Comparison of ENCODE assay signal across 23 cellular contexts in genomic region chr20:10986586-10986985, GRCh38.
DNase-seq lines count a peak whose midpoint lies in the region; ATAC-seq, FAIRE-seq and TF ChIP-seq lines count a peak whose summit lies in the region.
"Had no signal": no experiment of that assay in that cellular context is flagged by ENCODE, and none has a peak within 500 bp of the region (broad histone marks: within the 10 kb centered on the region; RNA-seq: fewer than 3 reads in every experiment).

No MANE protein-coding gene starts in this region.

- no peak overlapping the region for H2BK120ac ChIP-seq in IMR-90 (ENCODE audit: low read depth, low read length)
- H2BK120ac ChIP-seq in trophoblast cell (ENCODE audit: insufficient read depth, low read length, poor library complexity): no peak overlapping the region

- dilution Hi-C loops in IMR-90 (cut with HindIII; ENCODE audit: low sequenced_read_pairs, unreplicated experiment): no loop called here

- POLR2A ChIA-PET in IMR-90 (lab: Charles Lee; ENCODE audit: unreplicated experiment): no interaction called here

- no peaks in the 10 kb centered on the region for H3K27me3 ChIP-seq in IMR-90 (ENCODE audit: control insufficient read depth, insufficient read depth, low read length)
- H3K27me3 ChIP-seq in trophoblast cell (ENCODE audit: insufficient read depth, low read length): no peaks in the 10 kb centered on the region

- H3K4me1 ChIP-seq in IMR-90 (ENCODE audit: control insufficient read depth, insufficient read depth, low read length) (peaks cover 4% of the 10 kb centered on the region), trophoblast cell (ENCODE audit: control insufficient read depth in 1 of 2, insufficient read depth in 2 of 2, low read length in 2 of 2) (no peaks in the 10 kb centered on the region), kidney (ENCODE audit: control insufficient read depth in 1 of 2, insufficient read depth in 1 of 2, low read depth in 1 of 2, low read length in 2 of 2) (no peaks in the 10 kb centered on the region)

- H2BK5ac ChIP-seq in IMR-90 (ENCODE audit: low read depth, low read length, poor library complexity, severe bottlenecking): no peak overlapping the region
- no peak overlapping the region for H2BK5ac ChIP-seq in trophoblast cell (ENCODE audit: low read depth, low read length, poor library complexity)

- no peaks in the 10 kb centered on the region for H3K79me2 ChIP-seq in trophoblast cell (ENCODE audit: control insufficient read depth, insufficient read depth, low read length, poor library complexity)

- CTCF ChIA-PET in IMR-90 (lab: Yijun Ruan, JAX): interaction anchor here (1.1 kb wide), 1 partner anchor 17 kb away, joined by 3 read pairs; no protein-coding TSS in a partner anchor

- no peaks in the 10 kb centered on the region for H3K9me3 ChIP-seq in IMR-90 (ENCODE audit: control insufficient read depth, insufficient read depth, low read length)
- no peaks in the 10 kb centered on the region for H3K9me3 ChIP-seq in trophoblast cell (ENCODE audit: insufficient read depth, low read depth, low read length)
- no peaks in the 10 kb centered on the region for H3K9me3 ChIP-seq in kidney (ENCODE audit: control insufficient read depth in 1 of 2, low read length in 2 of 2)

- no peak overlapping the region for H3K4me2 ChIP-seq in IMR-90 (ENCODE audit: low read depth, low read length)
- no peak overlapping the region for H3K4me2 ChIP-seq in trophoblast cell (ENCODE audit: low read length)
- H3K4me2 ChIP-seq: smooth muscle cell had no signal

- TF ChIP-seq CTCF in IMR-90 (conservative IDR thresholded peaks at IDR 0.05; ENCODE audit: low read depth, low read length) (no peak), astrocyte of the spinal cord (IDR thresholded peaks at IDR 0.05; ENCODE audit: low read depth, low read length) (no peak), fibroblast of the aortic adventitia (IDR thresholded peaks at IDR 0.05; ENCODE audit: insufficient read depth, low read length) (no peak), kidney (IDR thresholded peaks at IDR 0.05; ENCODE audit: borderline replicate concordance, extremely low read depth, insufficient read depth) (no peak)

- no peak overlapping the region for H3K4me3 ChIP-seq in IMR-90 (ENCODE audit: insufficient read depth, low read depth, low read length)
- no peak overlapping the region for H3K4me3 ChIP-seq in astrocyte of the spinal cord (ENCODE audit: low read depth, low read length)
- no peak overlapping the region for H3K4me3 ChIP-seq in fibroblast of the aortic adventitia (ENCODE audit: low read depth, low read length)
- H3K4me3 ChIP-seq in skeletal muscle cell (ENCODE audit: low read depth, low read length): no peak overlapping the region
- no peak overlapping the region for H3K4me3 ChIP-seq in trophoblast cell (ENCODE audit: low read depth, low read length)
- H3K4me3 ChIP-seq in kidney (ENCODE audit: low read length in 2 of 2): no peak overlapping the region
- H3K4me3 ChIP-seq: smooth muscle cell had no signal

- H3K9ac ChIP-seq in IMR-90 (ENCODE audit: low read depth, low read length) (no peak overlapping the region), trophoblast cell (ENCODE audit: low read length) (no peak overlapping the region), kidney (ENCODE audit: low read length in 2 of 2) (no peak overlapping the region)

- no peak overlapping the region for H2AK9ac ChIP-seq in IMR-90 (replicated peaks; ENCODE audit: low read depth, low read length, poor library complexity)

- H3K4ac ChIP-seq in IMR-90 (ENCODE audit: low read depth, low read length) (no peak overlapping the region), trophoblast cell (ENCODE audit: low read depth, low read length) (no peak overlapping the region)

- no peak overlapping the region for H2BK12ac ChIP-seq in trophoblast cell (ENCODE audit: low read length)

- peak; percentile 10 for DNase-seq in IMR-90
- peak; percentile 71 for DNase-seq in astrocyte of the spinal cord (ENCODE audit: low read depth, low spot score)
- peak; percentile 40 for DNase-seq in fibroblast of the aortic adventitia (ENCODE audit: low read depth)
- peak; percentile 82 for DNase-seq in skeletal muscle cell (ENCODE audit: low read depth)
- no peak for DNase-seq in trophoblast cell
- DNase-seq in NCI-H69 (lab: John Stamatoyannopoulos, UW): no peak
- DNase-seq in kidney: no peak
- DNase-seq: activated CD4-positive, alpha-beta T cell treated with anti-CD3 and anti-CD28 coated beads, Interleukin-2, amount 10 ng/mL, durations not matched to agents 7 days and 5 days; activated CD8-positive, alpha-beta memory T cell treated with anti-CD3 and anti-CD28 coated beads, Interleukin-2, amount 10 ng/mL, durations not matched to agents 7 days and 5 days; activated naive CD4-positive, alpha-beta T cell treated with anti-CD3 and anti-CD28 coated beads, Interleukin-2, amount 50 U/mL, for 16 hours; activated T-cell treated with anti-CD3 and anti-CD28 coated beads, Interleukin-2, amount 50 U/mL, for 72 hours; effector CD4-positive, alpha-beta T cell; hypothalamus; Kasumi-1; NCI-H2171 treated with DMSO at 0.1 percent for 48 hours; NCI-H526; stimulated activated CD4-positive, alpha-beta T cell treated with anti-CD3 and anti-CD28 coated beads, Interleukin-2, amount 100 ng/mL, for 24 hours had no signal

- 93% methylated on average over 3 of the region's 5 CpGs; no CpG with 5 or more reads in 1 of the 2 experiments for WGBS in IMR-90 (ENCODE audit: extremely low coverage in 2 of 2, insufficient read length in 1 of 2), 2 experiments
- no CpG with 5 or more reads among the region's 5 CpGs for WGBS in trophoblast cell (ENCODE audit: extremely low coverage, insufficient coverage, insufficient read length)

- no peak for FAIRE-seq in kidney (lab: Jason Lieb, UNC)
- FAIRE-seq: GM12891, H54, islet of Langerhans, RCC 7860, urothelium cell line had no signal

- no peaks in the 10 kb centered on the region for H3K9me1 ChIP-seq in IMR-90 (ENCODE audit: insufficient read depth, low read length)

- H4K8ac ChIP-seq in IMR-90 (ENCODE audit: low read depth in 2 of 2, low read length in 2 of 2): no peak overlapping the region
- H4K8ac ChIP-seq in trophoblast cell (ENCODE audit: low read depth, low read length): no peak overlapping the region

- H4K12ac ChIP-seq in trophoblast cell (ENCODE audit: low read depth, low read length): no peak overlapping the region

- no peak overlapping the region for H4K5ac ChIP-seq in IMR-90 (ENCODE audit: low read depth, low read length)

- in situ Hi-C loops in IMR-90 (cut with MboI; ENCODE audit: low sequenced_read_pairs) (no loop called here), astrocyte of the spinal cord (cut with HindIII; ENCODE audit: low sequenced_read_pairs) (no loop called here)

- no peak overlapping the region for H2AFZ ChIP-seq in IMR-90 (replicated peaks; ENCODE audit: low read length, poor library complexity)
- H2AFZ ChIP-seq in trophoblast cell (ENCODE audit: insufficient read depth, low read length, poor library complexity): no peak overlapping the region

- H2BK20ac ChIP-seq in IMR-90 (ENCODE audit: low read depth, low read length): no peak overlapping the region

- ATAC-seq in IMR-90 (ENCODE audit: low read depth): no peak
- ATAC-seq: activated CD8-positive, alpha-beta memory T cell treated with anti-CD3 and anti-CD28 coated beads, Interleukin-2, amount 10 ng/mL, durations not matched to agents 7 days and 5 days; activated T-cell treated with anti-CD3 and anti-CD28 coated beads, Interleukin-2, amount 50 U/mL, for 72 hours had no signal

- no TSS peak for BruUV-seq in IMR-90 (replicated peaks; lab: Mats Ljungman, UMichigan)

- intact Hi-C loops in IMR-90 (cut with micrococcal nuclease): loop anchor here (10.0 kb wide), 1 partner anchor 278 kb away; no protein-coding TSS in a partner anchor
- intact Hi-C loops in kidney (cut with DNase I): no loop called here

- H4K20me1 ChIP-seq in IMR-90 (ENCODE audit: insufficient read depth, low read length): no peaks in the 10 kb centered on the region

- peak overlapping the region; percentile 9; the same call in 1 of the 2 replicates for H3K14ac ChIP-seq in IMR-90 (replicated peaks; ENCODE audit: low read depth, low read length)
- no peak overlapping the region for H3K14ac ChIP-seq in trophoblast cell (ENCODE audit: low read length)

- no peak overlapping the region for H3K27ac ChIP-seq in IMR-90 (ENCODE audit: insufficient read depth, low read length)
- H3K27ac ChIP-seq in trophoblast cell (ENCODE audit: low read depth, low read length): no peak overlapping the region
- H3K27ac ChIP-seq in kidney (ENCODE audit: low read depth in 2 of 2, low read length in 2 of 2): no peak overlapping the region

- H3K79me1 ChIP-seq in IMR-90 (ENCODE audit: low read depth in 1 of 2, low read length in 2 of 2) (no peaks in the 10 kb centered on the region), trophoblast cell (ENCODE audit: low read length) (no peaks in the 10 kb centered on the region)

- H2AK5ac ChIP-seq in IMR-90 (ENCODE audit: low read depth, low read length): peak overlapping the region; percentile 5; the same call in 1 of the 2 replicates
- H2AK5ac ChIP-seq in trophoblast cell (ENCODE audit: low read length): no peak overlapping the region

- no peak for TF ChIP-seq POLR2A in IMR-90 (IDR thresholded peaks at IDR 0.05; ENCODE audit: low read depth, low read length)

- H3K23ac ChIP-seq in IMR-90 (ENCODE audit: low read depth, low read length): no peak overlapping the region
- no peak overlapping the region for H3K23ac ChIP-seq in trophoblast cell (ENCODE audit: low read length)

- no peak overlapping the region for H3K56ac ChIP-seq in IMR-90 (ENCODE audit: extremely low read depth, insufficient read depth, low read length)

- H4K91ac ChIP-seq in IMR-90 (ENCODE audit: insufficient read depth, low read depth, low read length): no peak overlapping the region
- H4K91ac ChIP-seq in trophoblast cell (ENCODE audit: low read depth, low read length): no peak overlapping the region

- no peak for TF ChIP-seq RAD21 in IMR-90 (IDR thresholded peaks at IDR 0.05; ENCODE audit: low read length)

- no peak overlapping the region for H3K18ac ChIP-seq in IMR-90 (ENCODE audit: low read depth, low read length)
- H3K18ac ChIP-seq in trophoblast cell (ENCODE audit: low read length): no peak overlapping the region

- no peak overlapping the region for H2BK15ac ChIP-seq in IMR-90 (ENCODE audit: low read depth, low read length)

- no peaks in the 10 kb centered on the region for H3K36me3 ChIP-seq in IMR-90 (ENCODE audit: control insufficient read depth, insufficient read depth, low read length)
- no peaks in the 10 kb centered on the region for H3K36me3 ChIP-seq in trophoblast cell (ENCODE audit: control insufficient read depth in 1 of 2, insufficient read depth in 2 of 2, low read length in 2 of 2)
- H3K36me3 ChIP-seq in kidney (ENCODE audit: control insufficient read depth in 1 of 2, insufficient read depth in 2 of 2, low read length in 2 of 2): no peaks in the 10 kb centered on the region

TF ChIP-seq in IMR-90, 13 proteins besides CTCF, POLR2A, EP300 and RAD21 (continues in another document):
- no peak for TF ChIP-seq RFX5 (IDR thresholded peaks at IDR 0.05; ENCODE audit: low read depth, low read length)

Comparison
In these comparisons a context has a peak if more than half of its experiments do, and no peak if none do; other contexts are left out.
1. DNase-seq: peak in IMR-90 (single experiment), astrocyte of the spinal cord (single experiment), fibroblast of the aortic adventitia (single experiment) and skeletal muscle cell (single experiment); none in trophoblast cell (0 of 2), NCI-H69 (single experiment) and kidney (single experiment).